In the genomic region with DNA sequence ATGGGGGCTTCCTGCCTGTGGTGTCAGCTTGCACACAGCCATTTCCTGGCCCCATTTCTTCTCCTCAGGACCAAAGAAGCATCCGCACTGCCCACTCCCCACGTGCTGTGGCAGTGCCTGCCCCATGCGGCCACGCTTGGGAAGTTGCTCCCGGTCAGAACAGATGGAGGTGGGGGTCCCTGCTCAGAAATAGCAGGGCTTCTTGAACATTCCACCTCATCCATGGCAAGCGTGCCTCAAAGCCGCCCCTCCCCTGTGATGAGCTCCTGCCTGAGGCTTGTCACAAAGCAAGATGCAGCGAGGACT, we compare ENCODE assay signal across 19 cellular contexts.
DNase-seq lines count a peak whose midpoint lies in the region; ATAC-seq and TF ChIP-seq lines count a peak whose summit lies in the region.
"Had no signal": no experiment of that assay in that cellular context is flagged by ENCODE, and none has a peak within 500 bp of the region (broad histone marks: within the 10 kb centered on the region; RNA-seq: fewer than 3 reads in every experiment).

No MANE protein-coding gene starts in this region.

- no peak overlapping the region for H3K4me3 Mint-ChIP-seq in activated CD8-positive, alpha-beta memory T cell treated with anti-CD3 and anti-CD28 coated beads, Interleukin-2, amount 10 ng/mL, durations not matched to agents 7 days and 5 days
- H3K4me3 Mint-ChIP-seq: CD4-positive, alpha-beta memory T cell had no signal

- TF ChIP-seq POLR2A in uterus (IDR thresholded peaks at IDR 0.05): no peak

- peaks cover 25% of the 10 kb centered on the region for H3K4me1 ChIP-seq in Loucy (ENCODE audit: insufficient read depth, low read length, poor library complexity, severe bottlenecking)
- H3K4me1 ChIP-seq in mesenchymal stem cell (ENCODE audit: control insufficient read depth, insufficient read depth, low read depth, low read length): peaks cover 25% of the 10 kb centered on the region
- peaks cover 18 to 24% of the 10 kb centered on the region in 2 donors for H3K4me1 ChIP-seq in uterus

- H2AFZ ChIP-seq in Loucy (ENCODE audit: low read length) (no peak overlapping the region), mesenchymal stem cell (ENCODE audit: low read depth, low read length) (no peak overlapping the region)

- H3K27ac ChIP-seq in mesenchymal stem cell (ENCODE audit: low read length, poor library complexity, severe bottlenecking) (no peak overlapping the region), uterus (peak overlapping the region; percentile 24 to 86), substantia nigra (ENCODE audit: low read depth, low read length, poor library complexity, severe bottlenecking) (no peak overlapping the region)
- H3K27ac ChIP-seq: Peyer's patch had no signal

- H3K27ac Mint-ChIP-seq in activated CD8-positive, alpha-beta memory T cell treated with anti-CD3 and anti-CD28 coated beads, Interleukin-2, amount 10 ng/mL, durations not matched to agents 7 days and 5 days: peak overlapping the region; percentile 67

- H2BK12ac ChIP-seq in mesenchymal stem cell (ENCODE audit: low read length in 2 of 2): peak overlapping the region; percentile 23 to 69

- H2BK120ac ChIP-seq in mesenchymal stem cell (ENCODE audit: low read depth, low read length): no peak overlapping the region

- H2AK5ac ChIP-seq in mesenchymal stem cell (ENCODE audit: low read length, severe bottlenecking): no peak overlapping the region

- H3K9me3 ChIP-seq in Loucy (ENCODE audit: insufficient read depth, low read depth, low read length) (no peaks in the 10 kb centered on the region), mesenchymal stem cell (ENCODE audit: control insufficient read depth, low read length) (no peaks in the 10 kb centered on the region), uterus (no peaks in the 10 kb centered on the region)
- H3K9me3 ChIP-seq: BE2C, Peyer's patch had no signal

- no peaks in the 10 kb centered on the region for H3K79me2 ChIP-seq in Loucy (ENCODE audit: insufficient read depth, low read length)

- WGBS in mesenchymal stem cell: 95% methylated on average over 8 of the region's 8 CpGs

- H3K9me3 Mint-ChIP-seq in activated CD8-positive, alpha-beta memory T cell treated with anti-CD3 and anti-CD28 coated beads, Interleukin-2, amount 10 ng/mL, durations not matched to agents 7 days and 5 days (ENCODE audit: low read depth): no peaks in the 10 kb centered on the region
- H3K9me3 Mint-ChIP-seq: CD4-positive, alpha-beta memory T cell had no signal

- H3K9ac ChIP-seq in Loucy (ENCODE audit: low read depth, low read length, poor library complexity, severe bottlenecking): no peak overlapping the region
- H3K9ac ChIP-seq in mesenchymal stem cell (ENCODE audit: low read length): no peak overlapping the region

- H3K79me1 ChIP-seq in mesenchymal stem cell (replicated peaks; ENCODE audit: low read length, poor library complexity, severe bottlenecking): no peaks in the 10 kb centered on the region

- H3K27me3 ChIP-seq in Loucy (ENCODE audit: insufficient read depth, low read length, poor library complexity, severe bottlenecking) (no peaks in the 10 kb centered on the region), mesenchymal stem cell (ENCODE audit: control insufficient read depth in 1 of 2, insufficient read depth in 1 of 2, low read length in 2 of 2) (no peaks in the 10 kb centered on the region), uterus (no peaks in the 10 kb centered on the region)
- H3K27me3 ChIP-seq: BE2C, Peyer's patch had no signal

- H3K4ac ChIP-seq in mesenchymal stem cell (ENCODE audit: low read depth in 1 of 2, low read length in 2 of 2): peak overlapping the region in 1 of 2 experiments; percentile 57

- no peaks in the 10 kb centered on the region for H3K27me3 Mint-ChIP-seq in activated CD8-positive, alpha-beta memory T cell treated with anti-CD3 and anti-CD28 coated beads, Interleukin-2, amount 10 ng/mL, durations not matched to agents 7 days and 5 days

- TF ChIP-seq CTCF in Loucy (conservative IDR thresholded peaks at IDR 0.05; ENCODE audit: low read length) (no peak), uterus (IDR thresholded peaks at IDR 0.05) (no peak)

- H3K4me3 ChIP-seq in Loucy (ENCODE audit: low read length, poor library complexity, severe bottlenecking) (no peak overlapping the region), mesenchymal stem cell (ENCODE audit: insufficient read depth in 1 of 2, low read depth in 1 of 2, low read length in 2 of 2) (no peak overlapping the region), uterus (no peak overlapping the region)
- H3K4me3 ChIP-seq: Peyer's patch had no signal

- peak overlapping the region; percentile 75 for H2BK15ac ChIP-seq in mesenchymal stem cell (ENCODE audit: low read depth, poor library complexity, severe bottlenecking)

- no peaks in the 10 kb centered on the region for H4K20me1 ChIP-seq in Loucy (ENCODE audit: insufficient read depth, low read length, poor library complexity, severe bottlenecking)

- ATAC-seq in activated CD8-positive, alpha-beta memory T cell treated with anti-CD3 and anti-CD28 coated beads, Interleukin-2, amount 10 ng/mL, durations not matched to agents 7 days and 5 days: no peak
- ATAC-seq in GM21367 (IDR thresholded peaks at IDR 0.05; ENCODE audit: unreplicated experiment): no peak
- ATAC-seq: HCT116 had no signal

- peak overlapping the region; percentile 10 for H3K4me2 ChIP-seq in Loucy (ENCODE audit: low read depth, low read length, poor library complexity, severe bottlenecking)
- H3K4me2 ChIP-seq in mesenchymal stem cell (ENCODE audit: low read length, poor library complexity, severe bottlenecking): no peak overlapping the region

- peaks cover 2% of the 10 kb centered on the region for H3K36me3 Mint-ChIP-seq in activated CD8-positive, alpha-beta memory T cell treated with anti-CD3 and anti-CD28 coated beads, Interleukin-2, amount 10 ng/mL, durations not matched to agents 7 days and 5 days
- H3K36me3 Mint-ChIP-seq: CD4-positive, alpha-beta memory T cell had no signal

- H3K9me2 ChIP-seq in Loucy (replicated peaks; ENCODE audit: low read depth, low read length): no peaks in the 10 kb centered on the region

- H4K91ac ChIP-seq in mesenchymal stem cell (ENCODE audit: low read length): peak overlapping the region; percentile 46

- no peaks in the 10 kb centered on the region for H3K36me3 ChIP-seq in Loucy (ENCODE audit: insufficient read depth, low read length)
- no peaks in the 10 kb centered on the region for H3K36me3 ChIP-seq in mesenchymal stem cell (ENCODE audit: control insufficient read depth in 1 of 2, insufficient read depth in 2 of 2, low read depth in 1 of 2, low read length in 2 of 2)
- H3K36me3 ChIP-seq in uterus: no peaks in the 10 kb centered on the region
- H3K36me3 ChIP-seq: BE2C, Peyer's patch had no signal

- no peak overlapping the region for H3K14ac ChIP-seq in mesenchymal stem cell (ENCODE audit: low read length in 2 of 2)

- H2BK5ac ChIP-seq in mesenchymal stem cell (ENCODE audit: low read depth, low read length, poor library complexity, severe bottlenecking): no peak overlapping the region

- no peak for DNase-seq in activated CD8-positive, alpha-beta memory T cell treated with anti-CD3 and anti-CD28 coated beads, Interleukin-2, amount 10 ng/mL, durations not matched to agents 7 days and 5 days
- DNase-seq in activated CD8-positive, alpha-beta memory T cell treated with anti-CD3 and anti-CD28 coated beads, Interleukin-2, amount 50 U/mL, for 4 hours: no peak
- DNase-seq in mesenchymal stem cell (no peak), uterus (no peak), substantia nigra (lab: John Stamatoyannopoulos, UW) (no peak)
- DNase-seq: BE2C; CD4-positive, alpha-beta memory T cell; GOT3; KBM-7; NCI-H1417; NCI-H187; NCI-H2107; NCI-H510A; NCI-H748 treated with DMSO at 0.1 percent for 48 hours; NK-92 treated with Interleukin-12 subunit alpha and Interleukin-12 subunit beta, amount 100 ng/mL, for 24 hours had no signal

- intact Hi-C loops in uterus (cut with DNase I; ENCODE audit: low total_unique reads): loop anchor here (2.0 to 5.0 kb wide), 2 partner anchors 153 to 383 kb away; a partner anchor contains a TSS

- H3K18ac ChIP-seq in mesenchymal stem cell (ENCODE audit: low read depth in 1 of 2, low read length in 2 of 2): peak overlapping the region; percentile 44 to 57

- H4K8ac ChIP-seq in mesenchymal stem cell (ENCODE audit: low read length): no peak overlapping the region

- peaks cover 85% of the 10 kb centered on the region for H3K4me1 Mint-ChIP-seq in activated CD8-positive, alpha-beta memory T cell treated with anti-CD3 and anti-CD28 coated beads, Interleukin-2, amount 10 ng/mL, durations not matched to agents 7 days and 5 days

- no peak overlapping the region for H3K23ac ChIP-seq in mesenchymal stem cell (ENCODE audit: low read length in 2 of 2)

- no peaks in the 10 kb centered on the region for H3F3A ChIP-seq in Loucy (ENCODE audit: low read depth)

- CTCF ChIA-PET in activated CD8-positive, alpha-beta memory T cell treated with anti-CD3 and anti-CD28 coated beads, Interleukin-2, amount 10 ng/mL, durations not matched to agents 7 days and 5 days (lab: Charles Lee): interaction anchor here (0.9 to 1.4 kb wide), 4 partner anchors 125 to 393 kb away, joined by 3 to 6 read pairs (median 3); a partner anchor contains a TSS

Comparison
In these comparisons a context has a peak if more than half of its experiments do, and no peak if none do; other contexts are left out.
1. H3K27ac ChIP-seq: peak in uterus (2 of 2); none in mesenchymal stem cell (single experiment) and substantia nigra (single experiment).